In genomic region chr19:10113592-10113963, GRCh38 we compare ENCODE assay signal across 2 cellular contexts.
TF ChIP-seq lines count a peak whose summit lies in the region.

No MANE protein-coding gene starts in this region.

TF ChIP-seq in PFSK-1, 5 proteins besides CTCF, POLR2A, EP300 and RAD21:
- TF ChIP-seq FOXP2 (optimal IDR thresholded peaks at IDR 0.05; ENCODE audit: borderline replicate concordance, extremely low read depth, extremely low read length, insufficient read depth) (no peak), SIN3A (IDR thresholded peaks at IDR 0.05; ENCODE audit: borderline replicate concordance, insufficient read depth, low read length) (0 out of 2 replicates have a peak, but pooled peaks have one; percentile 2), TAF1 (IDR thresholded peaks at IDR 0.05; ENCODE audit: borderline replicate concordance, insufficient read depth, low read length) (no peak), POLR2AphosphoS5 (IDR thresholded peaks at IDR 0.05; ENCODE audit: low read depth, low read length) (peak; percentile 18; the same call in 1 of the 2 replicates)

TF ChIP-seq in H1, 55 proteins besides CTCF, POLR2A, EP300 and RAD21:
- TF ChIP-seq YY1 (IDR thresholded peaks at IDR 0.05; ENCODE audit: low read depth, low read length) (no peak), BACH1 (IDR thresholded peaks at IDR 0.05; ENCODE audit: low read length) (no peak), ATF3 (IDR thresholded peaks at IDR 0.05; ENCODE audit: insufficient read depth, low read depth, low read length) (no peak), CHD7 (IDR thresholded peaks at IDR 0.05; ENCODE audit: insufficient replicate concordance, low read length) (no peak), SP4 (IDR thresholded peaks at IDR 0.05; ENCODE audit: low read length) (no peak), CBX5 (IDR thresholded peaks at IDR 0.05; ENCODE audit: low read depth, low read length) (no peak), SIRT6 (IDR thresholded peaks at IDR 0.05; ENCODE audit: low read length) (no peak), CHD1 (IDR thresholded peaks at IDR 0.05; ENCODE audit: low read depth, low read length) (no peak), CREB1 (IDR thresholded peaks at IDR 0.05) (no peak), ASH2L (IDR thresholded peaks at IDR 0.05; ENCODE audit: low read length) (no peak), TAF1 (IDR thresholded peaks at IDR 0.05; ENCODE audit: low read depth, low read length) (0 out of 2 replicates have a peak, but pooled peaks have one; percentile 5), FOSL1 (IDR thresholded peaks at IDR 0.05; ENCODE audit: insufficient read depth, low read depth, low read length) (0 out of 2 replicates have a peak, but pooled peaks have one; percentile 8), USF2 (IDR thresholded peaks at IDR 0.05; ENCODE audit: low read length) (no peak), JUN (IDR thresholded peaks at IDR 0.05; ENCODE audit: low read depth, low read length) (no peak), EGR1 (IDR thresholded peaks at IDR 0.05; ENCODE audit: borderline replicate concordance, low read depth, low read length) (peak; percentile 38; the same call in 1 of the 2 replicates), TBP (IDR thresholded peaks at IDR 0.05; ENCODE audit: low read depth, low read length) (no peak), SIX5 (IDR thresholded peaks at IDR 0.05; ENCODE audit: low read depth, low read length) (no peak), NRF1 (IDR thresholded peaks at IDR 0.05; ENCODE audit: low read depth, low read length) (no peak), EZH2 (IDR thresholded peaks at IDR 0.05; ENCODE audit: low read depth, low read length, severe bottlenecking) (no peak), SP1 (IDR thresholded peaks at IDR 0.05; ENCODE audit: low read depth, low read length) (no peak), KDM4A (IDR thresholded peaks at IDR 0.05; ENCODE audit: low read depth, low read length, severe bottlenecking) (no peak), POLR2AphosphoS5 (IDR thresholded peaks at IDR 0.05; ENCODE audit: low read depth, low read length) (peak; percentile 77; the same call in 1 of the 2 replicates), CEBPB (IDR thresholded peaks at IDR 0.05; ENCODE audit: low read depth, low read length) (no peak), CTBP2 (IDR thresholded peaks at IDR 0.05; ENCODE audit: borderline replicate concordance, insufficient read depth, insufficient read length, low read length) (no peak), MAX (IDR thresholded peaks at IDR 0.05) (peak; percentile 17; the same call in 1 of the 2 replicates), RNF2 (IDR thresholded peaks at IDR 0.05; ENCODE audit: borderline replicate concordance, low read depth, low read length, missing control alignments, poor library complexity, severe bottlenecking) (no peak), ZNF274 (IDR thresholded peaks at IDR 0.05; ENCODE audit: borderline replicate concordance, extremely low read depth, low read length) (no peak), SUZ12 (IDR thresholded peaks at IDR 0.05; ENCODE audit: low read length) (no peak), SIN3A (conservative IDR thresholded peaks at IDR 0.05 in 1 of 2, IDR thresholded peaks at IDR 0.05 in 1 of 2; ENCODE audit: low read depth in 1 of 2, low read length in 2 of 2) (no peak), RBBP5 (IDR thresholded peaks at IDR 0.05; ENCODE audit: borderline replicate concordance, low read depth, low read length) (no peak), TCF12 (IDR thresholded peaks at IDR 0.05; ENCODE audit: low read depth, low read length) (no peak), CHD2 (IDR thresholded peaks at IDR 0.05; ENCODE audit: low read length) (no peak), GTF2F1 (IDR thresholded peaks at IDR 0.05; ENCODE audit: borderline replicate concordance, low read depth, low read length) (no peak), KDM5A (IDR thresholded peaks at IDR 0.05; ENCODE audit: low read length) (no peak), HDAC6 (IDR thresholded peaks at IDR 0.05; ENCODE audit: low read depth, low read length) (no peak), TAF7 (optimal IDR thresholded peaks at IDR 0.05; ENCODE audit: borderline replicate concordance, low read depth, low read length) (no peak), SRF (IDR thresholded peaks at IDR 0.05; ENCODE audit: low read depth, low read length) (no peak)
